In genomic region chr19:41801682-41802317, GRCh38 we compare ENCODE assay signal across 14 cellular contexts. TPM values are rescaled to one million over a fixed set of nuclear protein-coding genes. Genes with fewer than 3 reads are reported as not detected.
A peak's percentile ranks its signal among the peaks of the same experiment; 100 is the strongest.
DNase-seq lines count a peak whose midpoint lies in the region; ATAC-seq, FAIRE-seq and TF ChIP-seq lines count a peak whose summit lies in the region.
"Had no signal": no experiment of that assay in that cellular context is flagged by ENCODE, and none has a peak within 500 bp of the region (broad histone marks: within the 10 kb centered on the region; RNA-seq: fewer than 3 reads in every experiment).

No MANE protein-coding gene starts in this region.

- no peak for TF ChIP-seq POLR2A in GM12891 (IDR thresholded peaks at IDR 0.05; ENCODE audit: low read depth, low read length)

- intact Hi-C loops in left colon (cut with DNase I, micrococcal nuclease): no loop called here

- peak; percentile 80 for ATAC-seq in left colon

- DNase-seq in AML-193 (lab: John Stamatoyannopoulos, UW) (peak; percentile 87 to 91), GM12891 (ENCODE audit: insufficient read length, low spot score) (no peak), SIG-M5 (lab: John Stamatoyannopoulos, UW) (peak; percentile 56), left colon (no peak), NCI-H1694 (lab: John Stamatoyannopoulos, UW) (no peak), GM19239 (ENCODE audit: insufficient read length, low spot score) (no peak), kidney glomerular epithelial cell (lab: John Stamatoyannopoulos, UW) (no peak), NCI-H2081 (lab: John Stamatoyannopoulos, UW) (no peak)
- DNase-seq: activated CD4-positive, alpha-beta T cell treated with anti-CD3 and anti-CD28 coated beads, Interleukin-2, amount 10 ng/mL, durations not matched to agents 24 days and 14 days; activated gamma-delta T cell; COR-L47; NCI-H2029; nucleus accumbens had no signal

- FAIRE-seq in GM12891 (lab: Jason Lieb, UNC) (peak; percentile 47), GM19239 (lab: Jason Lieb, UNC) (no peak)

TF ChIP-seq in GM12891, 5 proteins besides CTCF, POLR2A, EP300 and RAD21:
- TF ChIP-seq POLR2AphosphoS5 (IDR thresholded peaks at IDR 0.05; ENCODE audit: low read depth, low read length): no peak

RNA-seq across cellular contexts. Expression of gene CEACAM3, which starts 5.4 kb away (rescaled TPM):
- polyA plus RNA-seq in GM12891 (2012; ENCODE audit: low read depth, missing spikeins): 0.18 TPM
- 1 to 10 TPM; 1.2 to 4.8 TPM for total RNA-seq in left colon
- total RNA-seq: activated CD4-positive, alpha-beta T cell treated with anti-CD3 and anti-CD28 coated beads, Interleukin-2, amount 10 ng/mL, durations not matched to agents 24 days and 14 days; HT-29 had no signal

RNA-seq across cellular contexts. Expression of gene LYPD4, which starts 42.7 kb away (rescaled TPM):
- not detected for polyA plus RNA-seq in GM12891 (2012; ENCODE audit: low read depth, missing spikeins)
- total RNA-seq in left colon: not detected
- total RNA-seq: activated CD4-positive, alpha-beta T cell treated with anti-CD3 and anti-CD28 coated beads, Interleukin-2, amount 10 ng/mL, durations not matched to agents 24 days and 14 days; HT-29 had no signal

RNA-seq across cellular contexts. Expression of gene DMRTC2, which starts 43.0 kb away (rescaled TPM):
- not detected for polyA plus RNA-seq in GM12891 (2012; ENCODE audit: low read depth, missing spikeins)
- not detected for total RNA-seq in left colon
- total RNA-seq: activated CD4-positive, alpha-beta T cell treated with anti-CD3 and anti-CD28 coated beads, Interleukin-2, amount 10 ng/mL, durations not matched to agents 24 days and 14 days; HT-29 had no signal

RNA-seq across cellular contexts. Expression of gene CEACAM6, which starts 46.5 kb away (rescaled TPM):
- polyA plus RNA-seq in GM12891 (2012; ENCODE audit: low read depth, missing spikeins): not detected
- 100 to 1,000 TPM; 485 to 596 TPM for total RNA-seq in left colon
- total RNA-seq: activated CD4-positive, alpha-beta T cell treated with anti-CD3 and anti-CD28 coated beads, Interleukin-2, amount 10 ng/mL, durations not matched to agents 24 days and 14 days had no signal

RNA-seq across cellular contexts. Expression of gene RPS19, which starts 58.3 kb away (rescaled TPM):
- polyA plus RNA-seq in GM12891 (2012; ENCODE audit: low read depth, missing spikeins): 7,698 TPM
- 1,000 to 10,000 TPM; 1,474 to 1,504 TPM for total RNA-seq in left colon

Comparison
In these comparisons a context has a peak if more than half of its experiments do, and no peak if none do; other contexts are left out.
1. DNase-seq: peak in AML-193 (2 of 2) and SIG-M5 (single experiment); none in GM12891 (single experiment), left colon (0 of 2), NCI-H1694 (single experiment), GM19239 (single experiment), kidney glomerular epithelial cell (single experiment) and NCI-H2081 (0 of 2).